Comparison of ENCODE assay signal across 26 cellular contexts in the genomic region with DNA sequence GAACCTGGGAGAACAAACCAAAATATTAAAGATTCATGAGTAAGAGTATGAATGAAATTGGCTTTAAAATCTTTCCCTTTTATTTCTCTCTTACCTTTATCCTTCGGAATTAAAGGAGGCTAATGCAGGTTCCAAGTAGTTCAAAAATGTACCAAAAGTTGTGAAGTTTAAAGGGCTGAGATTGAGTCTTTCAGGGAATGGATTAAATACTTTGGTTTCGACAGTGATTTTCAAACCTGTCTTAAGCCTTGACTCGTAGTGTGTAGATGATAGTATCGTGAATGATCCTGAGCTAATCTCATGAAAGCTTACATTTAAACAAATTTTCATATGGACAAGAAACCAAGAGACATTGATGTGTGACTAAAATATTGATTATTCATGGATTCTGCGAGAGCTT.
A peak's percentile ranks its signal among the peaks of the same experiment; 100 is the strongest.
DNase-seq lines count a peak whose midpoint lies in the region; ATAC-seq and TF ChIP-seq lines count a peak whose summit lies in the region.
"Had no signal": no experiment of that assay in that cellular context is flagged by ENCODE, and none has a peak within 500 bp of the region (broad histone marks: within the 10 kb centered on the region; RNA-seq: fewer than 3 reads in every experiment).

No MANE protein-coding gene starts in this region.

- no CpG with 5 or more reads among the region's 5 CpGs for WGBS in H9 (ENCODE audit: extremely low coverage, insufficient read length, low lambda C conversion rate)
- 91% methylated on average over 5 of the region's 5 CpGs for WGBS in SK-N-SH (ENCODE audit: low lambda C conversion rate)

- peaks cover 32% of the 10 kb centered on the region; the same call in 1 of the 2 replicates for H3K79me2 ChIP-seq in H9 (ENCODE audit: insufficient read depth, low read length)
- H3K79me2 ChIP-seq in PC-3 (ENCODE audit: low read length): peaks cover 97% of the 10 kb centered on the region
- H3K79me2 ChIP-seq in SK-N-SH (ENCODE audit: insufficient read depth): peaks cover 99% of the 10 kb centered on the region

- no peak overlapping the region for H2BK15ac ChIP-seq in H9 (ENCODE audit: low read depth, low read length)

- H3K4me3 ChIP-seq in PC-3 (ENCODE audit: low read length) (no peak overlapping the region), SK-N-SH (ENCODE audit: low read depth in 2 of 2, low read length in 1 of 2) (no peak overlapping the region)
- H3K4me3 ChIP-seq: ascending aorta; BLaER1 treated with 17β-estradiol and CSF1 and Interleukin-3, amounts not matched to agents 10 nM and 100 nM; suprapubic skin; upper lobe of right lung had no signal

- H3K79me1 ChIP-seq in H9 (ENCODE audit: insufficient read depth, low read depth, low read length, poor library complexity, severe bottlenecking): no peaks in the 10 kb centered on the region

- H2BK20ac ChIP-seq in H9 (ENCODE audit: low read depth, low read length, poor library complexity, severe bottlenecking): no peak overlapping the region

- ATAC-seq in CD4-positive, alpha-beta T cell (ENCODE audit: poor library complexity): no peak
- ATAC-seq in central memory CD8-positive, alpha-beta T cell (replicated peaks; ENCODE audit: extremely low read depth, poor library complexity, severe bottlenecking): no peak
- ATAC-seq in PC-3 (no peak), HG03378 (IDR thresholded peaks at IDR 0.05; ENCODE audit: unreplicated experiment) (no peak)
- ATAC-seq: HCT116, upper lobe of right lung had no signal

- peaks cover 10% of the 10 kb centered on the region; the same call in 1 of the 2 replicates for H3K36me3 ChIP-seq in PC-3 (ENCODE audit: low read depth, low read length)
- peaks cover 12 to 28% of the 10 kb centered on the region in 2 experiments for H3K36me3 ChIP-seq in SK-N-SH (replicated peaks in 1 of 2; ENCODE audit: control insufficient read depth in 1 of 2, insufficient read depth in 2 of 2, low read length in 1 of 2)
- H3K36me3 ChIP-seq: ascending aorta had no signal

- no peak overlapping the region for H3K23ac ChIP-seq in H9 (ENCODE audit: insufficient read length, low read depth, low read length)

- no peak overlapping the region for H3K14ac ChIP-seq in H9 (ENCODE audit: insufficient read depth, low read length)

- H3K4me1 Mint-ChIP-seq in CD4-positive, alpha-beta T cell (ENCODE audit: low read depth): peaks cover 55% of the 10 kb centered on the region
- peaks cover 40 to 42% of the 10 kb centered on the region in 2 experiments for H3K4me1 Mint-ChIP-seq in H9
- peaks cover 50% of the 10 kb centered on the region for H3K4me1 Mint-ChIP-seq in central memory CD8-positive, alpha-beta T cell
- peaks cover 50% of the 10 kb centered on the region for H3K4me1 Mint-ChIP-seq in nephron

- no peak overlapping the region for H2BK120ac ChIP-seq in H9 (ENCODE audit: low read depth, low read length, poor library complexity, severe bottlenecking)

- no peaks in the 10 kb centered on the region for H3K27me3 ChIP-seq in CD4-positive, alpha-beta T cell (ENCODE audit: control insufficient read depth, insufficient read depth, low read length)
- H3K27me3 ChIP-seq in H9 (ENCODE audit: insufficient read depth, low read length) (no peaks in the 10 kb centered on the region), PC-3 (ENCODE audit: low read length) (no peaks in the 10 kb centered on the region), SK-N-SH (ENCODE audit: insufficient read depth) (no peaks in the 10 kb centered on the region)
- H3K27me3 ChIP-seq: ascending aorta; BLaER1 treated with 17β-estradiol and CSF1 and Interleukin-3, amounts not matched to agents 10 nM and 100 nM; neutrophil; suprapubic skin; upper lobe of right lung had no signal

- no peaks in the 10 kb centered on the region for H3K23me2 ChIP-seq in H9 (ENCODE audit: insufficient read length, low read depth, low read length, poor library complexity, severe bottlenecking)

- no peak overlapping the region for H4K91ac ChIP-seq in H9 (ENCODE audit: insufficient read length, low read depth, low read length)

- peak overlapping the region; percentile 56 for H3K27ac Mint-ChIP-seq in CD4-positive, alpha-beta T cell
- H3K27ac Mint-ChIP-seq in H9: peak overlapping the region in 2 of 3 experiments; percentile 84 to 94; a peak in 4 of 7 replicates
- H3K27ac Mint-ChIP-seq in central memory CD8-positive, alpha-beta T cell (ENCODE audit: low read depth): peak overlapping the region; percentile 70
- H3K27ac Mint-ChIP-seq in nephron: peak overlapping the region; percentile 72 to 92 (median 77)
- H3K27ac Mint-ChIP-seq: activated naive CD8-positive, alpha-beta T cell treated with anti-CD3 and anti-CD28 coated beads for 36 hours had no signal

- no peak overlapping the region for H3K27ac ChIP-seq in CD4-positive, alpha-beta T cell (ENCODE audit: low read depth, low read length)
- H3K27ac ChIP-seq in H9 (ENCODE audit: insufficient read length, low read depth, low read length) (no peak overlapping the region), PC-3 (ENCODE audit: low read length) (no peak overlapping the region), SK-N-SH (ENCODE audit: low read depth in 2 of 2, low read length in 1 of 2) (peak overlapping the region in 1 of 2 experiments; percentile 97; a peak in 2 of 4 replicates)
- H3K27ac ChIP-seq: ascending aorta; BLaER1 treated with 17β-estradiol and CSF1 and Interleukin-3, amounts not matched to agents 10 nM and 100 nM; neutrophil; suprapubic skin; upper lobe of right lung had no signal

- H3K4me1 ChIP-seq in H9 (ENCODE audit: insufficient read depth, low read length) (peaks cover 7% of the 10 kb centered on the region; the same call in 1 of the 2 replicates), PC-3 (ENCODE audit: insufficient read depth, low read length) (no peaks in the 10 kb centered on the region), SK-N-SH (ENCODE audit: control insufficient read depth in 1 of 2, insufficient read depth in 2 of 2, low read depth in 1 of 2, low read length in 1 of 2) (peaks cover 7 to 20% of the 10 kb centered on the region in 2 experiments; a peak in 3 of 4 replicates)
- H3K4me1 ChIP-seq: upper lobe of right lung had no signal

- no peak overlapping the region for H4K5ac ChIP-seq in H9 (ENCODE audit: insufficient read length, low read depth, low read length)

- H3K9ac ChIP-seq in H9 (ENCODE audit: extremely low read depth, insufficient read length, low read length) (no peak overlapping the region), PC-3 (ENCODE audit: low read length) (no peak overlapping the region), SK-N-SH (no peak overlapping the region)
- H3K9ac ChIP-seq: BLaER1 treated with 17β-estradiol and CSF1 and Interleukin-3, amounts not matched to agents 10 nM and 100 nM had no signal

- H4K20me1 ChIP-seq in H9 (ENCODE audit: control insufficient read depth, insufficient read depth, insufficient read length): no peaks in the 10 kb centered on the region
- H4K20me1 ChIP-seq in PC-3 (ENCODE audit: low read length): peaks cover 44% of the 10 kb centered on the region
- peaks cover 85% of the 10 kb centered on the region for H4K20me1 ChIP-seq in SK-N-SH (ENCODE audit: insufficient read depth)

- H3K4ac ChIP-seq in H9 (ENCODE audit: low read depth, low read length): no peak overlapping the region

- POLR2A ChIA-PET in CD4-positive, alpha-beta T cell (lab: Charles Lee): interaction anchor here (0.7 kb wide), 1 partner anchor 16 kb away, joined by 3 read pairs; no protein-coding TSS in a partner anchor
- POLR2A ChIA-PET in PC-3 (lab: Charles Lee; ENCODE audit: unreplicated experiment): no interaction called here
- POLR2A ChIA-PET in SK-N-SH (lab: Yijun Ruan, JAX): no interaction called here

- H2BK12ac ChIP-seq in H9 (ENCODE audit: insufficient read length, low read depth, low read length): no peak overlapping the region

- TF ChIP-seq RAD21 in SK-N-SH (IDR thresholded peaks at IDR 0.05; ENCODE audit: low read length): no peak

- BruUV-seq in PC-3 (replicated peaks; lab: Mats Ljungman, UMichigan): no TSS peak

- H3K56ac ChIP-seq in H9 (ENCODE audit: insufficient read length, low read depth, low read length): no peak overlapping the region

- CTCF ChIA-PET in CD4-positive, alpha-beta T cell (lab: Charles Lee): no interaction called here
- CTCF ChIA-PET in PC-3 (lab: Charles Lee): no interaction called here
- CTCF ChIA-PET in SK-N-SH (lab: Yijun Ruan, JAX): no interaction called here

- H3F3A ChIP-seq in PC-3 (ENCODE audit: low read length, unreplicated experiment) (no peaks in the 10 kb centered on the region), SK-N-SH (replicated peaks; ENCODE audit: insufficient read depth) (peaks cover 8% of the 10 kb centered on the region)

- no peak overlapping the region for H2AK5ac ChIP-seq in H9 (ENCODE audit: insufficient read length, low read length)

- H3K4me3 Mint-ChIP-seq in CD4-positive, alpha-beta T cell: no peak overlapping the region
- no peak overlapping the region for H3K4me3 Mint-ChIP-seq in H9
- no peak overlapping the region for H3K4me3 Mint-ChIP-seq in central memory CD8-positive, alpha-beta T cell
- no peak overlapping the region for H3K4me3 Mint-ChIP-seq in nephron
- H3K4me3 Mint-ChIP-seq: activated naive CD8-positive, alpha-beta T cell treated with anti-CD3 and anti-CD28 coated beads for 36 hours had no signal

- H3K36me3 Mint-ChIP-seq in CD4-positive, alpha-beta T cell (ENCODE audit: low read depth): peaks cover 33% of the 10 kb centered on the region
- H3K36me3 Mint-ChIP-seq in H9 (ENCODE audit: insufficient read depth in 1 of 3, low read depth in 3 of 3): peaks cover 9 to 12% (median 10%) of the 10 kb centered on the region in 3 experiments
- H3K36me3 Mint-ChIP-seq in central memory CD8-positive, alpha-beta T cell (ENCODE audit: insufficient read depth): peaks cover 5% of the 10 kb centered on the region
- H3K36me3 Mint-ChIP-seq in nephron (ENCODE audit: low read depth): peaks cover 43% of the 10 kb centered on the region

- no peak overlapping the region for H2BK5ac ChIP-seq in H9 (ENCODE audit: insufficient read length, low read length)

- H3K9me2 ChIP-seq in PC-3 (replicated peaks; ENCODE audit: low read length): no peaks in the 10 kb centered on the region
- no peaks in the 10 kb centered on the region for H3K9me2 ChIP-seq in SK-N-SH

- H3K4me2 ChIP-seq in H9 (ENCODE audit: insufficient read depth, insufficient read length, low read length) (no peak overlapping the region), PC-3 (ENCODE audit: low read length) (no peak overlapping the region), SK-N-SH (no peak overlapping the region)
- H3K4me2 ChIP-seq: BLaER1 treated with 17β-estradiol and CSF1 and Interleukin-3, amounts not matched to agents 10 nM and 100 nM had no signal

- peak overlapping the region; percentile 9 for H3T11ph ChIP-seq in H9 (ENCODE audit: low read length)

- DNase-seq in CD4-positive, alpha-beta T cell: no peak
- DNase-seq in H9 (no peak), PC-3 (no peak), SK-N-SH (no peak)
- no peak for DNase-seq in central memory CD8-positive, alpha-beta T cell (ENCODE audit: low spot score in 2 of 2)
- DNase-seq: activated CD4-positive, alpha-beta T cell treated with anti-CD3 and anti-CD28 coated beads for 48 hours; activated CD8-positive, alpha-beta memory T cell treated with anti-CD3 and anti-CD28 coated beads for 24 hours; activated naive CD8-positive, alpha-beta T cell treated with anti-CD3 and anti-CD28 coated beads for 36 hours; activated T-cell treated with anti-CD3 and anti-CD28 coated beads, Interleukin-2, amount 50 U/mL, for 48 hours; central memory CD4-positive, alpha-beta T cell; islet precursor cell; KBM-7; MM.1S; NCI-H2081; NCI-H226; stimulated activated CD4-positive, alpha-beta T cell treated with anti-CD3 and anti-CD28 coated beads, Interleukin-15, amount 100 ng/mL, for 24 hours; stimulated activated naive CD4-positive, alpha-beta T cell; upper lobe of right lung had no signal

- H3K27me3 Mint-ChIP-seq in CD4-positive, alpha-beta T cell: no peaks in the 10 kb centered on the region
- H3K27me3 Mint-ChIP-seq in H9 (ENCODE audit: low read depth) (no peaks in the 10 kb centered on the region), nephron (ENCODE audit: low read depth) (no peaks in the 10 kb centered on the region)
- no peaks in the 10 kb centered on the region for H3K27me3 Mint-ChIP-seq in central memory CD8-positive, alpha-beta T cell
- H3K27me3 Mint-ChIP-seq: activated naive CD8-positive, alpha-beta T cell treated with anti-CD3 and anti-CD28 coated beads for 36 hours; progenitor cell of endocrine pancreas had no signal

- H2AFZ ChIP-seq in H9 (ENCODE audit: low read length) (no peak overlapping the region), PC-3 (ENCODE audit: low read length) (no peak overlapping the region), SK-N-SH (ENCODE audit: low read depth) (no peak overlapping the region)

- H3K9me3 Mint-ChIP-seq in CD4-positive, alpha-beta T cell: no peaks in the 10 kb centered on the region
- H3K9me3 Mint-ChIP-seq in H9: peaks cover 0 to 4% of the 10 kb centered on the region in 2 experiments; a peak in 2 of 5 replicates
- no peaks in the 10 kb centered on the region for H3K9me3 Mint-ChIP-seq in central memory CD8-positive, alpha-beta T cell
- no peaks in the 10 kb centered on the region for H3K9me3 Mint-ChIP-seq in nephron

- intact Hi-C loops in CD4-positive, alpha-beta T cell (cut with DNase I, micrococcal nuclease): loop anchor here in 1 of 2 experiments (5.0 to 10.0 kb wide), 2 partner anchors 46 to 209 kb away; no protein-coding TSS in a partner anchor
- intact Hi-C loops in PC-3 (cut with micrococcal nuclease): no loop called here

- no peak overlapping the region for H4K8ac ChIP-seq in H9 (replicated peaks; ENCODE audit: insufficient read length, low read depth, low read length)

- no peak overlapping the region for H3K18ac ChIP-seq in H9 (ENCODE audit: insufficient read length, low read depth, low read length)

- no peaks in the 10 kb centered on the region for H3K9me3 ChIP-seq in CD4-positive, alpha-beta T cell (ENCODE audit: control insufficient read depth, low read length)
- H3K9me3 ChIP-seq in H9 (ENCODE audit: control insufficient read depth, low read depth, low read length): no peaks in the 10 kb centered on the region
- H3K9me3 ChIP-seq in PC-3 (ENCODE audit: low read length): no peaks in the 10 kb centered on the region
- H3K9me3 ChIP-seq in SK-N-SH: no peaks in the 10 kb centered on the region
- H3K9me3 ChIP-seq: ascending aorta, neutrophil, suprapubic skin, upper lobe of right lung had no signal

- no peak for TF ChIP-seq CTCF in CD4-positive, alpha-beta T cell (IDR thresholded peaks at IDR 0.05)
- TF ChIP-seq CTCF in H9 (conservative IDR thresholded peaks at IDR 0.05) (no peak), nephron (IDR thresholded peaks at IDR 0.05; ENCODE audit: unreplicated experiment in 3 of 3) (no peak), PC-3 (conservative IDR thresholded peaks at IDR 0.05; ENCODE audit: low read depth, low read length) (no peak), SK-N-SH (IDR thresholded peaks at IDR 0.05) (no peak)

- TF ChIP-seq EP300 in SK-N-SH (IDR thresholded peaks at IDR 0.05; ENCODE audit: borderline replicate concordance in 1 of 2, low read depth in 1 of 2, low read length in 1 of 2): no peak
